ENCODE assay signal across 8 cellular contexts in genomic region chr1:244325056-244325764, GRCh38.
DNase-seq lines count a peak whose midpoint lies in the region; ATAC-seq and TF ChIP-seq lines count a peak whose summit lies in the region.

No MANE protein-coding gene starts in this region.

- DNase-seq in HL-60 (ENCODE audit: low read depth in 1 of 2, low spot score in 1 of 2), result peak; percentile 20 to 66
- DNase-seq in choroid plexus epithelial cell (ENCODE audit: low read depth), result peak; percentile 69
- no peak for DNase-seq in hepatic stellate cell (ENCODE audit: low spot score)
- no peak for DNase-seq in endothelial cell (ENCODE audit: low spot score)
- DNase-seq in NCI-H2107 (lab: John Stamatoyannopoulos, UW), result no peak

- no peaks in the 10 kb centered on the region for H3K36me3 Mint-ChIP-seq in stimulated activated naive CD8-positive, alpha-beta T cell treated with anti-CD3 and anti-CD28 coated beads, Interleukin-15, Interleukin-2, amounts not matched to agents 100 ng/mL and 50 ng/mL, for 24 hours (ENCODE audit: low read depth)
- no peaks in the 10 kb centered on the region for H3K36me3 Mint-ChIP-seq in endothelial cell (ENCODE audit: low read depth, unreplicated experiment)

- no peaks in the 10 kb centered on the region for H3K27me3 Mint-ChIP-seq in stimulated activated naive CD8-positive, alpha-beta T cell treated with anti-CD3 and anti-CD28 coated beads, Interleukin-15, Interleukin-2, amounts not matched to agents 100 ng/mL and 50 ng/mL, for 24 hours
- no peaks in the 10 kb centered on the region for H3K27me3 Mint-ChIP-seq in endothelial cell (ENCODE audit: unreplicated experiment)

- TF ChIP-seq CTCF in HL-60 (IDR thresholded peaks at IDR 0.05; ENCODE audit: insufficient read depth, low read length), result no peak
- no peak for TF ChIP-seq CTCF in choroid plexus epithelial cell (conservative IDR thresholded peaks at IDR 0.05; ENCODE audit: low read depth, low read length)
- TF ChIP-seq CTCF in endothelial cell (IDR thresholded peaks at IDR 0.05; ENCODE audit: unreplicated experiment), result no peak

- peaks cover 58% of the 10 kb centered on the region for H3K4me1 Mint-ChIP-seq in stimulated activated naive CD8-positive, alpha-beta T cell treated with anti-CD3 and anti-CD28 coated beads, Interleukin-15, Interleukin-2, amounts not matched to agents 100 ng/mL and 50 ng/mL, for 24 hours (ENCODE audit: low read depth)
- H3K4me1 Mint-ChIP-seq in endothelial cell (ENCODE audit: unreplicated experiment), result peaks cover 2% of the 10 kb centered on the region

- H3K4me3 Mint-ChIP-seq in stimulated activated naive CD8-positive, alpha-beta T cell treated with anti-CD3 and anti-CD28 coated beads, Interleukin-15, Interleukin-2, amounts not matched to agents 100 ng/mL and 50 ng/mL, for 24 hours, result peak overlapping the region; percentile 65
- no peak overlapping the region for H3K4me3 Mint-ChIP-seq in endothelial cell (ENCODE audit: unreplicated experiment)

- no peaks in the 10 kb centered on the region for H3K27me3 ChIP-seq in HL-60 (ENCODE audit: insufficient read depth, poor library complexity, severe bottlenecking)

- H3K27ac Mint-ChIP-seq in stimulated activated naive CD8-positive, alpha-beta T cell treated with anti-CD3 and anti-CD28 coated beads, Interleukin-15, Interleukin-2, amounts not matched to agents 100 ng/mL and 50 ng/mL, for 24 hours, result peak overlapping the region; percentile 76
- no peak overlapping the region for H3K27ac Mint-ChIP-seq in endothelial cell (ENCODE audit: unreplicated experiment)

- peaks cover 7% of the 10 kb centered on the region for H3K9me3 Mint-ChIP-seq in stimulated activated naive CD8-positive, alpha-beta T cell treated with anti-CD3 and anti-CD28 coated beads, Interleukin-15, Interleukin-2, amounts not matched to agents 100 ng/mL and 50 ng/mL, for 24 hours
- no peaks in the 10 kb centered on the region for H3K9me3 Mint-ChIP-seq in endothelial cell (ENCODE audit: unreplicated experiment)

- peak overlapping the region; percentile 59 for H3K27ac ChIP-seq in HL-60 (replicated peaks)

- peak overlapping the region; percentile 83 for H3K4me3 ChIP-seq in GM08714 (ENCODE audit: low read length)
- H3K4me3 ChIP-seq in HL-60 (replicated peaks; ENCODE audit: insufficient read depth, low read length), result no peak overlapping the region
- H3K4me3 ChIP-seq in choroid plexus epithelial cell (ENCODE audit: low read depth, low read length), result no peak overlapping the region

- ATAC-seq in GM21447 (IDR thresholded peaks at IDR 0.05; ENCODE audit: unreplicated experiment), result peak; percentile 79

Comparison
In these comparisons a context has a peak if more than half of its experiments do, and no peak if none do; other contexts are left out.
1. DNase-seq: peak in HL-60 (2 of 2) and choroid plexus epithelial cell (single experiment); none in hepatic stellate cell (single experiment), endothelial cell (single experiment) and NCI-H2107 (single experiment).